In genomic region chr11:67627394-67627787, GRCh38 we compare ENCODE assay signal across 24 cellular contexts. TPM values are rescaled to one million over a fixed set of nuclear protein-coding genes. Genes with fewer than 3 reads are reported as not detected.
A peak's percentile ranks its signal among the peaks of the same experiment; 100 is the strongest.
DNase-seq lines count a peak whose midpoint lies in the region; ATAC-seq and TF ChIP-seq lines count a peak whose summit lies in the region.
"Had no signal": no experiment of that assay in that cellular context is flagged by ENCODE, and none has a peak within 500 bp of the region (broad histone marks: within the 10 kb centered on the region; RNA-seq: fewer than 3 reads in every experiment).

No MANE protein-coding gene starts in this region.

- DNase-seq in Caco-2 (no peak), cardiac muscle cell (ENCODE audit: low read depth in 1 of 2, low spot score in 1 of 2) (no peak), neural progenitor cell (ENCODE audit: low spot score) (no peak), SW480 (ENCODE audit: low spot score) (no peak), globus pallidus (ENCODE audit: low spot score) (no peak)
- DNase-seq in activated CD4-positive, CD25-positive, alpha-beta regulatory T cell treated with anti-CD3 and anti-CD28 coated beads, Interleukin-2, amount 50 U/mL, for 72 hours, result no peak
- DNase-seq: activated naive CD4-positive, alpha-beta T cell; AML-193; KG1; MV-4-11; NCI-H187 treated with DMSO at 0.1 percent for 48 hours; NCI-H446 treated with DMSO at 0.1 percent for 48 hours; stimulated activated CD4-positive, alpha-beta T cell treated with anti-CD3 and anti-CD28 coated beads, Interleukin-4, amount 100 ng/mL, for 24 hours; T-helper 1 cell had no signal

- H3K9me3 Mint-ChIP-seq in Caco-2 (ENCODE audit: unreplicated experiment) (peaks cover 9% of the 10 kb centered on the region), neural progenitor cell (peaks cover 2% of the 10 kb centered on the region)

- H3K9me3 ChIP-seq in Caco-2, result no peaks in the 10 kb centered on the region
- no peaks in the 10 kb centered on the region for H3K9me3 ChIP-seq in HUES6 (ENCODE audit: control insufficient read depth, insufficient read depth, low read depth, low read length)
- no peaks in the 10 kb centered on the region for H3K9me3 ChIP-seq in cardiac muscle cell (ENCODE audit: low read depth)
- H3K9me3 ChIP-seq in neural progenitor cell (ENCODE audit: low read depth), result no peaks in the 10 kb centered on the region
- H3K9me3 ChIP-seq: colonic mucosa, mucosa of descending colon, pancreas, thoracic aorta had no signal

- no peaks in the 10 kb centered on the region for H3K27me3 Mint-ChIP-seq in Caco-2 (ENCODE audit: insufficient read depth, unreplicated experiment)
- H3K27me3 Mint-ChIP-seq in neural progenitor cell (ENCODE audit: insufficient read depth, low read depth), result peaks cover 7% of the 10 kb centered on the region

- H3K4me1 Mint-ChIP-seq in Caco-2 (ENCODE audit: low read depth, unreplicated experiment), result peaks cover 7% of the 10 kb centered on the region
- H3K4me1 Mint-ChIP-seq in neural progenitor cell, result peaks cover 17% of the 10 kb centered on the region

- no peaks in the 10 kb centered on the region for H3K36me3 ChIP-seq in Caco-2 (ENCODE audit: control insufficient read depth, insufficient read depth, low read length)
- no peaks in the 10 kb centered on the region; the same call in 1 of the 2 replicates for H3K36me3 ChIP-seq in HUES6 (ENCODE audit: control insufficient read depth, insufficient read depth, low read length)
- peaks cover 6% of the 10 kb centered on the region for H3K36me3 ChIP-seq in cardiac muscle cell
- no peaks in the 10 kb centered on the region for H3K36me3 ChIP-seq in neural progenitor cell
- H3K36me3 ChIP-seq: colonic mucosa, pancreas, thoracic aorta had no signal

- no peak overlapping the region for H2AFZ ChIP-seq in neural progenitor cell (replicated peaks)

- peak overlapping the region; percentile 17 for H3K4me3 Mint-ChIP-seq in Caco-2 (ENCODE audit: unreplicated experiment)
- H3K4me3 Mint-ChIP-seq in neural progenitor cell, result no peak overlapping the region

- no peak for ATAC-seq in GM18868 (IDR thresholded peaks at IDR 0.05; ENCODE audit: unreplicated experiment)
- ATAC-seq: mucosa of descending colon, pancreas had no signal

- peaks cover 10% of the 10 kb centered on the region for H4K20me1 ChIP-seq in neural progenitor cell (ENCODE audit: low read depth)

- H3K4me2 ChIP-seq in neural progenitor cell, result no peak overlapping the region

- TF ChIP-seq CTCF in Caco-2 (IDR thresholded peaks at IDR 0.05; ENCODE audit: insufficient read depth in 1 of 2, low read depth in 1 of 2, low read length in 1 of 2, severe bottlenecking in 1 of 2, unreplicated experiment in 1 of 2) (no peak), cardiac muscle cell (IDR thresholded peaks at IDR 0.05; ENCODE audit: low read depth, low read length) (no peak), neural progenitor cell (IDR thresholded peaks at IDR 0.05) (no peak)

- H3K79me2 ChIP-seq in neural progenitor cell (ENCODE audit: low read depth), result peaks cover 7% of the 10 kb centered on the region

- H3K27me3 ChIP-seq in Caco-2 (replicated peaks; ENCODE audit: control insufficient read depth, insufficient read depth, low read length) (no peaks in the 10 kb centered on the region), HUES6 (ENCODE audit: control insufficient read depth, insufficient read depth, low read length) (no peaks in the 10 kb centered on the region), cardiac muscle cell (no peaks in the 10 kb centered on the region), neural progenitor cell (no peaks in the 10 kb centered on the region)
- H3K27me3 ChIP-seq: colonic mucosa, pancreas had no signal

- H3K36me3 Mint-ChIP-seq in Caco-2 (ENCODE audit: insufficient read depth, unreplicated experiment), result peaks cover 26% of the 10 kb centered on the region
- H3K36me3 Mint-ChIP-seq in neural progenitor cell, result peaks cover 16% of the 10 kb centered on the region

- intact Hi-C loops in Caco-2 (cut with micrococcal nuclease; ENCODE audit: unreplicated experiment), result no loop called here

- no TSS peak for BruUV-seq in Caco-2 (replicated peaks; lab: Mats Ljungman, UMichigan)

- CTCF ChIA-PET in Caco-2 (lab: Charles Lee), result interaction anchor here (0.6 to 1.0 kb wide), 4 partner anchors 52 to 246 kb away, joined by 3 to 4 read pairs (median 3); no protein-coding TSS in a partner anchor

- H3K27ac ChIP-seq in HUES6 (ENCODE audit: low read depth, low read length), result peak overlapping the region; percentile 59; the same call in 1 of the 2 replicates
- peak overlapping the region; percentile 74 for H3K27ac ChIP-seq in cardiac muscle cell
- peak overlapping the region; percentile 63 for H3K27ac ChIP-seq in neural progenitor cell
- H3K27ac ChIP-seq: colonic mucosa, HL-60, pancreas, thoracic aorta had no signal

- H3F3A ChIP-seq in neural progenitor cell (ENCODE audit: low read depth), result peaks cover 70% of the 10 kb centered on the region

- no peak overlapping the region for H3K4me3 ChIP-seq in Caco-2 (ENCODE audit: low read depth, low read length)
- no peak overlapping the region for H3K4me3 ChIP-seq in HUES6 (ENCODE audit: low read depth, low read length)
- H3K4me3 ChIP-seq in cardiac muscle cell, result no peak overlapping the region
- no peak overlapping the region for H3K4me3 ChIP-seq in neural progenitor cell
- H3K4me3 ChIP-seq: colonic mucosa, mucosa of descending colon, pancreas, skin epidermis, thoracic aorta had no signal

- H3K4me1 ChIP-seq in Caco-2 (peaks cover 11% of the 10 kb centered on the region), HUES6 (ENCODE audit: control insufficient read depth, insufficient read depth, low read length) (peaks cover 35% of the 10 kb centered on the region), cardiac muscle cell (ENCODE audit: low read depth) (peaks cover 14% of the 10 kb centered on the region), neural progenitor cell (peaks cover 8% of the 10 kb centered on the region)

- H3K27ac Mint-ChIP-seq in Caco-2 (ENCODE audit: unreplicated experiment) (no peak overlapping the region), neural progenitor cell (no peak overlapping the region)

- POLR2A ChIA-PET in Caco-2 (lab: Charles Lee), result no interaction called here

- peak overlapping the region; percentile 87 for H3K9ac ChIP-seq in HUES6 (ENCODE audit: low read length)
- H3K9ac ChIP-seq in neural progenitor cell, result no peak overlapping the region

RNA-seq across cellular contexts. Expression of gene NUDT8, which starts 2.3 kb away (rescaled TPM):
- total RNA-seq in Caco-2 (2022), result 15.0 and 18.1 TPM in 2 replicates
- 6.9 and 24.3 TPM in 2 replicates for total RNA-seq in cardiac muscle cell
- 17.3 and 18.7 TPM in 2 replicates for polyA plus RNA-seq in cardiac muscle cell
- total RNA-seq in neural progenitor cell (ENCODE audit: low replicate concordance), result 1.6 and 4.1 TPM in 2 replicates

RNA-seq across cellular contexts. Expression of gene TBX10, which starts 12.2 kb away (rescaled TPM):
- total RNA-seq in Caco-2 (2022) (not detected in 2 replicates), cardiac muscle cell (not detected in 2 replicates), neural progenitor cell (ENCODE audit: low replicate concordance) (not detected in 2 replicates)
- polyA plus RNA-seq in cardiac muscle cell, result 1.1 and 1.2 TPM in 2 replicates
- total RNA-seq: astrocyte, G401, thoracic aorta had no signal

RNA-seq across cellular contexts. Expression of gene NDUFV1, which starts 20.7 kb away (rescaled TPM):
- total RNA-seq in Caco-2 (2022) (358 and 375 TPM in 2 replicates), cardiac muscle cell (430 and 526 TPM in 2 replicates), neural progenitor cell (ENCODE audit: low replicate concordance) (71.0 and 137 TPM in 2 replicates)
- 447 and 449 TPM in 2 replicates for polyA plus RNA-seq in cardiac muscle cell

RNA-seq across cellular contexts. Expression of gene ACY3, which starts 23.1 kb away (rescaled TPM):
- total RNA-seq in Caco-2 (2022), result 2.4 and 4.2 TPM in 2 replicates
- total RNA-seq in cardiac muscle cell, result not detected in 2 replicates
- polyA plus RNA-seq in cardiac muscle cell, result not detected in 2 replicates
- not detected in 2 replicates for total RNA-seq in neural progenitor cell (ENCODE audit: low replicate concordance)
- total RNA-seq: astrocyte, G401, thoracic aorta had no signal

RNA-seq across cellular contexts. Expression of gene GSTP1, which starts 43.8 kb away (rescaled TPM):
- total RNA-seq in Caco-2 (2022), result 1,799 and 1,911 TPM in 2 replicates
- 957 and 1,963 TPM in 2 replicates for total RNA-seq in cardiac muscle cell
- polyA plus RNA-seq in cardiac muscle cell, result 788 and 1,052 TPM in 2 replicates
- total RNA-seq in neural progenitor cell (ENCODE audit: low replicate concordance), result 436 and 1,035 TPM in 2 replicates
